Comparison of ENCODE assay signal across 8 cellular contexts in the genomic region with DNA sequence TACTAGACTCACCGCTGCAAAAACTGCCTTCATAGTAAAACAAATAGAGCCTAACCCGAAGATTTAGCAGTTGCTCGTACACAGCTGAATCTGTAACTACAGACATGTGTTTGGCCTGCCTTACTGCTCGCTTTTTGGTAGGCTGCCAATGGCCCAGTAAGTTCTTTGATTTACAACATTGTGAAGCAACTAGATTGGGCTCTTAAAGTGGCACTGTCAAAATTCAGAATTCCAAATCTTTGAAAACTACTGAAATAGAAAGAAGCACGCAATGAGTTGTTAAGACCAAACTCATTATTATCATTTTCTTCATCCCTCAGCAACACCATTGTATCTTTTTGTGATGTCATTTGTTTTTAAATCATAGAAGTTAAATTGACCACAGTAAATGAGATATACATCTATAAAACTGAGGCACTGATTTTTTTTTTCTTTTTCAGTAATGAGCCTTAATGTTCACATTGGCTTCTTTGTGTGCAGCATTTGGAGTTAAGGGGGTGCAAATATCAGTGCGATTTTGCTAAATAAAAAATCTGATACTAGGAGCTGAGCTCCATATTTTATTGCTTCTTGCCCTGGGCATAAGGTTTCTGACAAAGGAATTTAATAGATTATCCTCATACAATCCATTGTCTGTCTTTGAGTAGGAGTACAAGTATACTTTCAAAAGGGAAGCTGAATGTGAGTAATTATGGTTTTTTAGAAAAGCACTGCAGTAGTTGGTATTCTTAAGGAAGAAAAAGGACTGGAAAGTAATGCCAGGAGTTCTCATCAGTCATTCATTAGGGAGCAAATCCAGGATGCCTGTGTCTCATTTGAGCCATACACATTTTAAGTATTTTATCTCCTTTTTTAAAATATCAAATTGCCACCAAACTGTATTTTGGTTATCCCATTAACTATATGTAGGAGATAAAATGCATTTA.
DNase-seq lines count a peak whose midpoint lies in the region; ATAC-seq and TF ChIP-seq lines count a peak whose summit lies in the region.

No MANE protein-coding gene starts in this region.

- H3K36me3 ChIP-seq in neural progenitor cell: no peaks in the 10 kb centered on the region

- TF ChIP-seq CTCF in neural progenitor cell (IDR thresholded peaks at IDR 0.05): no peak

- no peak for ATAC-seq in GM18909 (IDR thresholded peaks at IDR 0.05; ENCODE audit: poor library complexity, unreplicated experiment)

- H3K27ac Mint-ChIP-seq in neural progenitor cell: no peak overlapping the region

- H3K9me3 ChIP-seq in neural progenitor cell (ENCODE audit: low read depth): no peaks in the 10 kb centered on the region

- H3K36me3 Mint-ChIP-seq in neural progenitor cell: peaks cover 11% of the 10 kb centered on the region

- H3K79me2 ChIP-seq in neural progenitor cell (ENCODE audit: low read depth): no peaks in the 10 kb centered on the region

- H3K4me3 Mint-ChIP-seq in neural progenitor cell: no peak overlapping the region

- H3K27ac ChIP-seq in neural progenitor cell: no peak overlapping the region

- no peaks in the 10 kb centered on the region for H3K27me3 Mint-ChIP-seq in neural progenitor cell (ENCODE audit: insufficient read depth, low read depth)

- H3K9me3 Mint-ChIP-seq in neural progenitor cell: no peaks in the 10 kb centered on the region

- no peaks in the 10 kb centered on the region for H4K20me1 ChIP-seq in neural progenitor cell (ENCODE audit: low read depth)

- H3F3A ChIP-seq in neural progenitor cell (ENCODE audit: low read depth): no peaks in the 10 kb centered on the region

- in situ Hi-C loops in SK-MEL-5 (cut with HindIII; ENCODE audit: low pct_unique_long_range_greater_than_20kb, low sequenced_read_pairs): no loop called here

- H3K4me1 ChIP-seq in neural progenitor cell: no peaks in the 10 kb centered on the region

- no peaks in the 10 kb centered on the region for H3K27me3 ChIP-seq in neural progenitor cell

- H2AFZ ChIP-seq in neural progenitor cell (replicated peaks): no peak overlapping the region

- intact Hi-C loops in head of caudate nucleus (cut with DNase I): no loop called here

- no peak overlapping the region for H3K9ac ChIP-seq in neural progenitor cell

- DNase-seq in GM04503 (ENCODE audit: low read depth): peak; percentile 79
- peak; percentile 89 for DNase-seq in SK-MEL-5 (ENCODE audit: low read depth, low spot score)
- peak; percentile 30 to 89 (median 72) for DNase-seq in head of caudate nucleus
- peak; percentile 88 for DNase-seq in skeletal muscle cell (ENCODE audit: low read depth)
- no peak for DNase-seq in neural progenitor cell (ENCODE audit: low spot score)
- no peak for DNase-seq in stimulated activated CD4-positive, alpha-beta T cell treated with anti-CD3 and anti-CD28 coated beads, Interleukin-4, amount 100 ng/mL, for 24 hours
- no peak for DNase-seq in stimulated activated CD4-positive, alpha-beta T cell treated with anti-CD3 and anti-CD28 coated beads, Interleukin-4, amount 100 ng/mL, for 4 hours

- H3K4me2 ChIP-seq in neural progenitor cell: no peak overlapping the region

- H3K4me3 ChIP-seq in skeletal muscle cell (ENCODE audit: low read depth, low read length): no peak overlapping the region
- no peak overlapping the region for H3K4me3 ChIP-seq in neural progenitor cell

- H3K4me1 Mint-ChIP-seq in neural progenitor cell: peaks cover 11% of the 10 kb centered on the region

Comparison
In these comparisons a context has a peak if more than half of its experiments do, and no peak if none do; other contexts are left out.
1. DNase-seq: peak in GM04503 (single experiment), SK-MEL-5 (single experiment), head of caudate nucleus (42 of 42) and skeletal muscle cell (single experiment); none in neural progenitor cell (single experiment), stimulated activated CD4-positive, alpha-beta T cell treated with anti-CD3 and anti-CD28 coated beads, Interleukin-4, amount 100 ng/mL, for 24 hours (single experiment) and stimulated activated CD4-positive, alpha-beta T cell treated with anti-CD3 and anti-CD28 coated beads, Interleukin-4, amount 100 ng/mL, for 4 hours (0 of 2).